1 cellular context compared by ENCODE assay signal in the genomic region with DNA sequence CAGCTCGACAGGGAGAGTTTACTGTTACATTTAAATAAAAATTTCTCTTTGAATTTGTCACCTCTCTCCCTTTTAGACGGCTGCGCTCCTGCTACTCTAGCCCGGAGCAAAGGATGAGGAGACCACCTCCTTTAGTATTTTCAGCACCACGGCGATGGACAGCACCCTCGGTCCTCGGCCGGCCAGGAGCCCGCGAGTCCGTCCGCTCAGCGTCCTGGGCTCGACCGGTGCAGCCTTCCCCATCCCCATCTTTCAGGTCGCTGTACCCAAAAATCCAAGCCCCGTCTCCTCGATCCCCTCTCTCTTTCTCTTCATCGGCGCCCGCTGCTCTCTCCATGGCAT.
TF ChIP-seq lines count a peak whose summit lies in the region.

No MANE protein-coding gene starts in this region.

TF ChIP-seq in HEK293, 187 proteins besides CTCF, POLR2A, EP300 and RAD21 (continued from another document):
- TF ChIP-seq IKZF3 (tag by site-specific recombination; IDR thresholded peaks at IDR 0.05) (no peak), ZBTB8A (tag by site-specific recombination; IDR thresholded peaks at IDR 0.05) (no peak), ZNF121 (tag by site-specific recombination; IDR thresholded peaks at IDR 0.05) (no peak), ZSCAN30 (tag by site-specific recombination; IDR thresholded peaks at IDR 0.05) (no peak), BCL11A (tag by site-specific recombination; IDR thresholded peaks at IDR 0.05; ENCODE audit: low read depth) (0 out of 2 replicates have a peak, but pooled peaks have one; percentile 33), ZBTB7A (tag by site-specific recombination; IDR thresholded peaks at IDR 0.05; ENCODE audit: low read depth) (no peak), ZEB2 (tag by site-specific recombination; IDR thresholded peaks at IDR 0.05) (peak; percentile 17; the same call in 1 of the 2 replicates)
- TF ChIP-seq, protein P1, sequence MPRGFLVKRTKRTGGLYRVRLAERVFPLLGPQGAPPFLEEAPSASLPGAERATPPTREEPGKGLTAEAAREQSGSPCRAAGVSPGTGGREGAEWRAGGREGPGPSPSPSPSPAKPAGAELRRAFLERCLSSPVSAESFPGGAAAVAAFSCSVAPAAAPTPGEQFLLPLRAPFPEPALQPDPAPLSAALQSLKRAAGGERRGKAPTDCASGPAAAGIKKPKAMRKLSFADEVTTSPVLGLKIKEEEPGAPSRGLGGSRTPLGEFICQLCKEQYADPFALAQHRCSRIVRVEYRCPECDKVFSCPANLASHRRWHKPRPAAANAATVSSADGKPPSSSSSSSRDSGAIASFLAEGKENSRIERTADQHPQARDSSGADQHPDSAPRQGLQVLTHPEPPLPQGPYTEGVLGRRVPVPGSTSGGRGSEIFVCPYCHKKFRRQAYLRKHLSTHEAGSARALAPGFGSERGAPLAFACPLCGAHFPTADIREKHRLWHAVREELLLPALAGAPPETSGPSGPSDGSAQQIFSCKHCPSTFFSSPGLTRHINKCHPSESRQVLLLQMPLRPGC (tag by site-specific recombination; IDR thresholded peaks at IDR 0.05) = no peak
- TF ChIP-seq, protein P2, sequence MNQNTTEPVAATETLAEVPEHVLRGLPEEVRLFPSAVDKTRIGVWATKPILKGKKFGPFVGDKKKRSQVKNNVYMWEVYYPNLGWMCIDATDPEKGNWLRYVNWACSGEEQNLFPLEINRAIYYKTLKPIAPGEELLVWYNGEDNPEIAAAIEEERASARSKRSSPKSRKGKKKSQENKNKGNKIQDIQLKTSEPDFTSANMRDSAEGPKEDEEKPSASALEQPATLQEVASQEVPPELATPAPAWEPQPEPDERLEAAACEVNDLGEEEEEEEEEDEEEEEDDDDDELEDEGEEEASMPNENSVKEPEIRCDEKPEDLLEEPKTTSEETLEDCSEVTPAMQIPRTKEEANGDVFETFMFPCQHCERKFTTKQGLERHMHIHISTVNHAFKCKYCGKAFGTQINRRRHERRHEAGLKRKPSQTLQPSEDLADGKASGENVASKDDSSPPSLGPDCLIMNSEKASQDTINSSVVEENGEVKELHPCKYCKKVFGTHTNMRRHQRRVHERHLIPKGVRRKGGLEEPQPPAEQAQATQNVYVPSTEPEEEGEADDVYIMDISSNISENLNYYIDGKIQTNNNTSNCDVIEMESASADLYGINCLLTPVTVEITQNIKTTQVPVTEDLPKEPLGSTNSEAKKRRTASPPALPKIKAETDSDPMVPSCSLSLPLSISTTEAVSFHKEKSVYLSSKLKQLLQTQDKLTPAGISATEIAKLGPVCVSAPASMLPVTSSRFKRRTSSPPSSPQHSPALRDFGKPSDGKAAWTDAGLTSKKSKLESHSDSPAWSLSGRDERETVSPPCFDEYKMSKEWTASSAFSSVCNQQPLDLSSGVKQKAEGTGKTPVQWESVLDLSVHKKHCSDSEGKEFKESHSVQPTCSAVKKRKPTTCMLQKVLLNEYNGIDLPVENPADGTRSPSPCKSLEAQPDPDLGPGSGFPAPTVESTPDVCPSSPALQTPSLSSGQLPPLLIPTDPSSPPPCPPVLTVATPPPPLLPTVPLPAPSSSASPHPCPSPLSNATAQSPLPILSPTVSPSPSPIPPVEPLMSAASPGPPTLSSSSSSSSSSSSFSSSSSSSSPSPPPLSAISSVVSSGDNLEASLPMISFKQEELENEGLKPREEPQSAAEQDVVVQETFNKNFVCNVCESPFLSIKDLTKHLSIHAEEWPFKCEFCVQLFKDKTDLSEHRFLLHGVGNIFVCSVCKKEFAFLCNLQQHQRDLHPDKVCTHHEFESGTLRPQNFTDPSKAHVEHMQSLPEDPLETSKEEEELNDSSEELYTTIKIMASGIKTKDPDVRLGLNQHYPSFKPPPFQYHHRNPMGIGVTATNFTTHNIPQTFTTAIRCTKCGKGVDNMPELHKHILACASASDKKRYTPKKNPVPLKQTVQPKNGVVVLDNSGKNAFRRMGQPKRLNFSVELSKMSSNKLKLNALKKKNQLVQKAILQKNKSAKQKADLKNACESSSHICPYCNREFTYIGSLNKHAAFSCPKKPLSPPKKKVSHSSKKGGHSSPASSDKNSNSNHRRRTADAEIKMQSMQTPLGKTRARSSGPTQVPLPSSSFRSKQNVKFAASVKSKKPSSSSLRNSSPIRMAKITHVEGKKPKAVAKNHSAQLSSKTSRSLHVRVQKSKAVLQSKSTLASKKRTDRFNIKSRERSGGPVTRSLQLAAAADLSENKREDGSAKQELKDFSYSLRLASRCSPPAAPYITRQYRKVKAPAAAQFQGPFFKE (tag by site-specific recombination; IDR thresholded peaks at IDR 0.05; ENCODE audit: borderline replicate concordance) = no peak
